Comparison of ENCODE assay signal across 1 cellular context in the genomic region with DNA sequence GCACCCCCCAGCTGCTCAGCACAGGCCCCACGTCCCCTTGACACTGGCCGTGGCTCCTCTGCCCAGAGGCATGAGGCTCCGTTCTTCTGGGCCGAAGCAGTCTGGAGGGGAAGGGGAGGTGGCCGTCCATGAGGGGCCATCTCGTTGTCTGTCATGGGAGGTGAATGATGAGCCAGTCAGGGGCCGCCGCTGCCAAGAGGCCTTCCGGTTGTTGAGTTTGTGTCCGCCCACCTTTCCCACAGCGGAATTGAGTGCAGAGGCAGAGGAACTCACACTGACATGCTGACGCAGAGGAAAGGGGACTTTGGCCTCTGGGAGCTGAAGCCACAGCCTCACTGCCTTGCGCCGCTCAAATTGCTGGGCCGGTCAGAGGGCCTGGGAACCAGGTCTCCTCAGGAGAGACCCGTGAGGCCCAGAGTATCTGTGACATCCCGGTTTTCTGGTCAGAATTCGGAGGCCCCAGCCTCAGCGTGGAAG.
TF ChIP-seq lines count a peak whose summit lies in the region.

No MANE protein-coding gene starts in this region.

TF ChIP-seq in IMR-90, 13 proteins besides CTCF, POLR2A, EP300 and RAD21 (continued from another document):
- no peak for TF ChIP-seq SMC3 (IDR thresholded peaks at IDR 0.05; ENCODE audit: low read depth, low read length)
- no peak for TF ChIP-seq FOS (IDR thresholded peaks at IDR 0.05; ENCODE audit: low read depth, low read length)
- TF ChIP-seq CEBPB (IDR thresholded peaks at IDR 0.05; ENCODE audit: low read depth, low read length): no peak
- TF ChIP-seq RFX5 (IDR thresholded peaks at IDR 0.05; ENCODE audit: low read depth, low read length): no peak
